ENCODE assay signal across 11 cellular contexts in the genomic region with DNA sequence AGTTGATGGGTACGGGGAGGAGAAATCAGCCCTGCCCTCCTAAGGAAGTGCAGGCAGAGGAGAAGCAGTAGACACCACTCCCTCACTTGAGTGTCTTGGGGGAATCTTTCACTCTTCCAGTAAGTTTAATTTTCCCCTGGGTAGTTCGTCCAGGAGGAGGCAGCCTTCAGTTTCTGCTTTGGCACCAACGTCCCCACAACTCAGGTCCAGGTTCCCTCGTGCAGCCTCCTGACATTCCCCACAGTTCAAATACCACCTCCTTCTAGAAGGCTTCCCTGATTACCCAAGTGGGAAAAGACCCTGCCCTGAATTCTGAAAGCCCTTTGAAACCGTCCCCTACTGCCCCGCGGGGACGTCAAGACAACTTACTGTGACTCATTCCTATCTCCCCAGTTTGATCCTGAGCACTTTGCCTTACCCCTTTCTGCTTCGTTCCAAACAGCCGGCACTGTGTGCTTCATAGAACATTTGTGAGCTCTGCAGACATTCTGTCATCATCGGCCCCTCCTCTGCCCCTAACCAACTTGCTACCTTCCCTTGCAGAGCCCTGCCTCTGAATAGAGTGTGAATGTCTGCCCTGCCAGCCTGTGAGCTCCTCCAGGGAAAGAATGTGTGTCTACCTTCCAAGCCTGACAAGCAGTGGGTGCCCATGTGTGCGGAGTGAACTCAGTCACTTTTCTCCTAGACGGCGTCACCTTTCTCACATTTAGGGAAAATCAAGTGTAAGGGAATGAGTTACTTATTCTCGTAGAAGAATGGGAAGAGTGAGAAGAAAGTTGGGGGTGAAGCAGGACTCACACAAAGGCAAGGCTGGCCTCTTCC. TPM values are rescaled to one million over a fixed set of nuclear protein-coding genes. Genes with fewer than 3 reads are reported as not detected.
DNase-seq lines count a peak whose midpoint lies in the region; ATAC-seq, FAIRE-seq and TF ChIP-seq lines count a peak whose summit lies in the region.
"Had no signal": no experiment of that assay in that cellular context is flagged by ENCODE, and none has a peak within 500 bp of the region (broad histone marks: within the 10 kb centered on the region; RNA-seq: fewer than 3 reads in every experiment).

No MANE protein-coding gene starts in this region.

- no peak for FAIRE-seq in urothelium cell line (lab: Jason Lieb, UNC)

- H3K36me3 ChIP-seq in KMS-11 (ENCODE audit: insufficient read depth): no peaks in the 10 kb centered on the region
- no peaks in the 10 kb centered on the region for H3K36me3 ChIP-seq in SJCRH30
- no peaks in the 10 kb centered on the region for H3K36me3 ChIP-seq in Karpas-422 (ENCODE audit: insufficient read depth, low read length)
- H3K36me3 ChIP-seq: suprapubic skin had no signal

- no peak overlapping the region for H3K4me3 ChIP-seq in KMS-11 (IDR thresholded peaks at IDR 0.05; ENCODE audit: insufficient read depth, low read depth, low read length)
- H3K4me3 ChIP-seq in SJCRH30: no peak overlapping the region
- no peak overlapping the region for H3K4me3 ChIP-seq in Karpas-422 (ENCODE audit: low read length)
- H3K4me3 ChIP-seq: suprapubic skin had no signal

- no peaks in the 10 kb centered on the region for H4K20me1 ChIP-seq in KMS-11 (ENCODE audit: insufficient read depth)
- peaks cover 10% of the 10 kb centered on the region; the same call in 1 of the 2 replicates for H4K20me1 ChIP-seq in Karpas-422 (ENCODE audit: insufficient read depth, low read depth, low read length)

- H3K4me2 ChIP-seq in KMS-11: peak overlapping the region; percentile 74
- no peak overlapping the region for H3K4me2 ChIP-seq in Karpas-422 (ENCODE audit: low read depth, low read length, poor library complexity, severe bottlenecking)

- no peak for ATAC-seq in GM21619 (IDR thresholded peaks at IDR 0.05; ENCODE audit: unreplicated experiment)

- TF ChIP-seq CTCF in GM12872 (IDR thresholded peaks at IDR 0.05; ENCODE audit: insufficient read depth, low read depth, low read length) (0 out of 3 replicates have a peak, but pooled peaks have one; percentile 12), KMS-11 (conservative IDR thresholded peaks at IDR 0.05; ENCODE audit: low read depth, low read length) (no peak), chondrocyte (IDR thresholded peaks at IDR 0.05) (peak; percentile 63), osteocyte (IDR thresholded peaks at IDR 0.05) (peak; percentile 31)

- H3K79me2 ChIP-seq in KMS-11 (ENCODE audit: insufficient read depth, low read depth) (no peaks in the 10 kb centered on the region), Karpas-422 (ENCODE audit: low read length) (no peaks in the 10 kb centered on the region)

- H3K4me1 Mint-ChIP-seq in chondrocyte (ENCODE audit: low read depth) (peaks cover 33% of the 10 kb centered on the region), osteocyte (ENCODE audit: unreplicated experiment) (peaks cover 56% of the 10 kb centered on the region)

- H3K9ac ChIP-seq in KMS-11 (peak overlapping the region; percentile 63), Karpas-422 (ENCODE audit: low read length) (no peak overlapping the region)

- H3K36me3 Mint-ChIP-seq in chondrocyte (ENCODE audit: low read depth): peaks cover 1% of the 10 kb centered on the region
- H3K36me3 Mint-ChIP-seq in osteocyte (ENCODE audit: unreplicated experiment): no peaks in the 10 kb centered on the region

- H3K4me3 Mint-ChIP-seq in chondrocyte (ENCODE audit: unreplicated experiment): no peak overlapping the region
- H3K4me3 Mint-ChIP-seq in osteocyte (ENCODE audit: unreplicated experiment): no peak overlapping the region
- H3K4me3 Mint-ChIP-seq: activated T-helper 1 cell treated with anti-CD3 and anti-CD28 coated beads, Interleukin-12 subunit alpha, Interleukin-12 subunit beta, Interleukin-2, Interleukin-4 antibody, amounts not matched to agents 30 ng/mL and 10 ng/mL and 1 ng/mL, durations not matched to agents 14 hours and 24 hours and 36 hours had no signal

- DNase-seq in chondrocyte (ENCODE audit: low spot score) (no peak), osteocyte (ENCODE audit: extremely low spot score, unreplicated experiment) (no peak), SJCRH30 (no peak), Karpas-422 (no peak), urothelium cell line (ENCODE audit: low spot score) (no peak)
- DNase-seq: NCI-H2227 treated with DMSO at 0.1 percent for 48 hours had no signal

- H3K27me3 Mint-ChIP-seq in chondrocyte (ENCODE audit: low read depth) (no peaks in the 10 kb centered on the region), osteocyte (ENCODE audit: unreplicated experiment) (no peaks in the 10 kb centered on the region)

- no peaks in the 10 kb centered on the region for H3K27me3 ChIP-seq in KMS-11 (ENCODE audit: insufficient read depth, low read depth)
- H3K27me3 ChIP-seq in SJCRH30: no peaks in the 10 kb centered on the region
- H3K27me3 ChIP-seq in Karpas-422 (ENCODE audit: low read length): no peaks in the 10 kb centered on the region
- H3K27me3 ChIP-seq: suprapubic skin had no signal

- peak overlapping the region; percentile 49; the same call in 1 of the 2 replicates for H2AFZ ChIP-seq in KMS-11 (ENCODE audit: low read depth)
- no peak overlapping the region for H2AFZ ChIP-seq in Karpas-422 (ENCODE audit: low read length)

- no peak overlapping the region for H3K27ac Mint-ChIP-seq in chondrocyte (ENCODE audit: unreplicated experiment)
- peak overlapping the region; percentile 2 for H3K27ac Mint-ChIP-seq in osteocyte (ENCODE audit: unreplicated experiment)
- H3K27ac Mint-ChIP-seq: activated T-helper 1 cell treated with anti-CD3 and anti-CD28 coated beads, Interleukin-12 subunit alpha, Interleukin-12 subunit beta, Interleukin-2, Interleukin-4 antibody, amounts not matched to agents 30 ng/mL and 10 ng/mL and 1 ng/mL, durations not matched to agents 14 hours and 24 hours and 36 hours had no signal

- H3K9me3 Mint-ChIP-seq in chondrocyte (ENCODE audit: low read depth) (no peaks in the 10 kb centered on the region), osteocyte (ENCODE audit: unreplicated experiment) (no peaks in the 10 kb centered on the region)
- H3K9me3 Mint-ChIP-seq: activated T-helper 1 cell treated with anti-CD3 and anti-CD28 coated beads, Interleukin-12 subunit alpha, Interleukin-12 subunit beta, Interleukin-2, Interleukin-4 antibody, amounts not matched to agents 30 ng/mL and 10 ng/mL and 1 ng/mL, durations not matched to agents 14 hours and 24 hours and 36 hours had no signal

- no peaks in the 10 kb centered on the region for H3K9me2 ChIP-seq in Karpas-422 (replicated peaks; ENCODE audit: insufficient read depth, low read length)

- peaks cover 94% of the 10 kb centered on the region for H3K4me1 ChIP-seq in KMS-11 (ENCODE audit: low read depth, poor library complexity, severe bottlenecking)
- peaks cover 38% of the 10 kb centered on the region for H3K4me1 ChIP-seq in SJCRH30
- H3K4me1 ChIP-seq in Karpas-422 (ENCODE audit: low read length): peaks cover 22% of the 10 kb centered on the region

- H3K9me3 ChIP-seq in SJCRH30 (replicated peaks): no peaks in the 10 kb centered on the region
- H3K9me3 ChIP-seq in Karpas-422 (ENCODE audit: low read length): no peaks in the 10 kb centered on the region
- H3K9me3 ChIP-seq: suprapubic skin had no signal

- peak overlapping the region; percentile 97 for H3K27ac ChIP-seq in KMS-11
- H3K27ac ChIP-seq in SJCRH30: no peak overlapping the region
- no peak overlapping the region for H3K27ac ChIP-seq in Karpas-422 (ENCODE audit: low read length)
- H3K27ac ChIP-seq: suprapubic skin had no signal

RNA-seq across cellular contexts. Expression of a gene that starts 14.5 kb away (rescaled TPM):
- total RNA-seq in chondrocyte (144 to 199 TPM (median 146 TPM) in 3 replicates), osteocyte (181 and 196 TPM in 2 replicates)
- 406 and 411 TPM in 2 replicates for total RNA-seq in SJCRH30 (2014; rRNA removed; shearing (Covaris generic))
- 232 and 427 TPM in 2 replicates for total RNA-seq in Karpas-422 (2014; rRNA removed; shearing (Covaris generic); ENCODE audit: low replicate concordance)

RNA-seq across cellular contexts. Expression of a gene that starts 55.2 kb away (rescaled TPM):
- total RNA-seq in chondrocyte (15.1 to 40.9 TPM (median 17.9 TPM) in 3 replicates), osteocyte (39.3 and 46.6 TPM in 2 replicates)
- total RNA-seq in SJCRH30 (2014; rRNA removed; shearing (Covaris generic)): 6.5 and 6.7 TPM in 2 replicates
- total RNA-seq in Karpas-422 (2014; rRNA removed; shearing (Covaris generic); ENCODE audit: low replicate concordance): 3.0 and 5.4 TPM in 2 replicates
